In genomic region chr10:46068905-46069304, GRCh38 we compare ENCODE assay signal across 16 cellular contexts. TPM values are rescaled to one million over a fixed set of nuclear protein-coding genes. Genes with fewer than 3 reads are reported as not detected.
DNase-seq lines count a peak whose midpoint lies in the region; ATAC-seq and TF ChIP-seq lines count a peak whose summit lies in the region.
"Had no signal": no experiment of that assay in that cellular context is flagged by ENCODE, and none has a peak within 500 bp of the region (broad histone marks: within the 10 kb centered on the region; RNA-seq: fewer than 3 reads in every experiment).

No MANE protein-coding gene starts in this region.

- no peaks in the 10 kb centered on the region for H4K20me1 ChIP-seq in OCI-LY7 (ENCODE audit: insufficient read depth, low read length)

- H2AFZ ChIP-seq in OCI-LY7 (ENCODE audit: low read length): 0 out of 2 replicates have a peak overlapping the region, but pooled peaks have one; percentile 8

- H3K36me3 ChIP-seq in HUES48 (ENCODE audit: control insufficient read depth, insufficient read depth, low read length): no peaks in the 10 kb centered on the region
- H3K36me3 ChIP-seq in OCI-LY7 (ENCODE audit: insufficient read depth, low read length): no peaks in the 10 kb centered on the region
- no peaks in the 10 kb centered on the region for H3K36me3 ChIP-seq in prostate gland
- H3K36me3 ChIP-seq: BE2C had no signal

- intact Hi-C loops in OCI-LY7 (cut with micrococcal nuclease; ENCODE audit: unreplicated experiment): no loop called here
- intact Hi-C loops in prostate gland (cut with DNase I): no loop called here

- H3K4me1 ChIP-seq in HUES48 (ENCODE audit: control insufficient read depth, insufficient read depth, low read length) (no peaks in the 10 kb centered on the region), OCI-LY7 (ENCODE audit: insufficient read depth, low read length, poor library complexity, severe bottlenecking) (no peaks in the 10 kb centered on the region), prostate gland (replicated peaks) (peaks cover 3% of the 10 kb centered on the region)
- H3K4me1 ChIP-seq: BE2C had no signal

- no peaks in the 10 kb centered on the region for H3K79me2 ChIP-seq in OCI-LY7 (ENCODE audit: insufficient read depth, low read depth, low read length)

- no peaks in the 10 kb centered on the region; the same call in 1 of the 2 replicates for H3K9me3 ChIP-seq in HUES48 (ENCODE audit: control insufficient read depth, insufficient read depth, low read length)
- no peaks in the 10 kb centered on the region for H3K9me3 ChIP-seq in OCI-LY7 (ENCODE audit: low read length)
- no peaks in the 10 kb centered on the region for H3K9me3 ChIP-seq in prostate gland
- H3K9me3 ChIP-seq: BE2C had no signal

- TF ChIP-seq POLR2A in prostate gland (IDR thresholded peaks at IDR 0.05): no peak

- no peak overlapping the region for H3K9ac ChIP-seq in HUES48 (ENCODE audit: low read depth, low read length)

- 75% methylated on average over 2 of the region's 2 CpGs for WGBS in prostate gland

- CTCF ChIA-PET in OCI-LY7 (lab: Charles Lee; ENCODE audit: unreplicated experiment): no interaction called here

- no peak for TF ChIP-seq CTCF in OCI-LY7 (conservative IDR thresholded peaks at IDR 0.05; ENCODE audit: low read length)
- no peak for TF ChIP-seq CTCF in prostate gland (IDR thresholded peaks at IDR 0.05)

- no peak for DNase-seq in OCI-LY7 (ENCODE audit: low spot score)
- peak; percentile 69 for DNase-seq in islet precursor cell
- peak; percentile 40 for DNase-seq in prostate gland (ENCODE audit: low spot score)
- DNase-seq in NK-92 (lab: John Stamatoyannopoulos, UW; ENCODE audit: unreplicated experiment): no peak
- DNase-seq: BE2C; CD4-positive, alpha-beta memory T cell; DMS153; DMS79 treated with DMSO at 0.1 percent for 48 hours; EL; HCEC 1CT; HFFc6 had no signal

- POLR2A ChIA-PET in OCI-LY7 (lab: Charles Lee): interaction anchor here (0.7 to 1.1 kb wide), 2 partner anchors 9 to 23 kb away, joined by 4 to 7 read pairs; no protein-coding TSS in a partner anchor

- H3K9me2 ChIP-seq in OCI-LY7 (ENCODE audit: insufficient read depth, low read length): no peaks in the 10 kb centered on the region

- H3K27ac ChIP-seq in HUES48 (ENCODE audit: low read depth, low read length): peak overlapping the region; percentile 88
- no peak overlapping the region for H3K27ac ChIP-seq in OCI-LY7 (ENCODE audit: low read depth, low read length, poor library complexity, severe bottlenecking)
- H3K27ac ChIP-seq in prostate gland: peak overlapping the region; percentile 54 to 56
- H3K27ac ChIP-seq: C4-2B had no signal

- H3K4me2 ChIP-seq in OCI-LY7 (ENCODE audit: low read length): no peak overlapping the region

- H3K27me3 ChIP-seq in HUES48 (ENCODE audit: control insufficient read depth, insufficient read depth, low read length) (no peaks in the 10 kb centered on the region), prostate gland (replicated peaks; ENCODE audit: insufficient read depth) (no peaks in the 10 kb centered on the region)
- H3K27me3 ChIP-seq: BE2C had no signal

- no peak overlapping the region for H3K4me3 ChIP-seq in HUES48 (ENCODE audit: low read depth, low read length)
- H3K4me3 ChIP-seq in OCI-LY7 (ENCODE audit: low read depth, low read length, poor library complexity, severe bottlenecking): no peak overlapping the region
- H3K4me3 ChIP-seq in prostate gland: no peak overlapping the region

- no peak for ATAC-seq in HG02840 (IDR thresholded peaks at IDR 0.05; ENCODE audit: low FRiP score, unreplicated experiment)
- no peak for ATAC-seq in GM18520 (IDR thresholded peaks at IDR 0.05; ENCODE audit: unreplicated experiment)

- no TSS peak for BruUV-seq in OCI-LY7 (replicated peaks; lab: Mats Ljungman, UMichigan)

RNA-seq across cellular contexts. Expression of gene MSMB, which starts 22.8 kb away (rescaled TPM):
- not detected in 2 replicates for total RNA-seq in OCI-LY7 (2014; rRNA removed; shearing (Covaris generic))
- total RNA-seq in OCI-LY7 (2022): not detected in 2 replicates
- 1,000 to 10,000 TPM; 1,381 to 2,749 TPM for total RNA-seq in prostate gland
- total RNA-seq: CD4-positive, alpha-beta memory T cell; H4 had no signal

RNA-seq across cellular contexts. Expression of gene NCOA4, which starts 38.5 kb away (rescaled TPM):
- total RNA-seq in OCI-LY7 (2014; rRNA removed; shearing (Covaris generic)): 78.8 and 100.0 TPM in 2 replicates
- 71.1 and 72.4 TPM in 2 replicates for total RNA-seq in OCI-LY7 (2022)
- 100 to 1,000 TPM; 131 to 434 TPM for total RNA-seq in prostate gland

Comparison
In these comparisons a context has a peak if more than half of its experiments do, and no peak if none do; other contexts are left out.
1. DNase-seq: peak in islet precursor cell (single experiment) and prostate gland (single experiment); none in OCI-LY7 (single experiment) and NK-92 (single experiment).
2. RNA of gene MSMB, which starts 22.8 kb away (total RNA-seq): 1,381 to 2,749 TPM in prostate gland; not detected in OCI-LY7; every median in the first group is over 1,000 times any median in the second.